In genomic region chr9:38285236-38285635, GRCh38 we compare ENCODE assay signal across 17 cellular contexts.
"Had no signal": no experiment of that assay in that cellular context is flagged by ENCODE, and none has a peak within 500 bp of the region (broad histone marks: within the 10 kb centered on the region; RNA-seq: fewer than 3 reads in every experiment).

No MANE protein-coding gene starts in this region.

- DNase-seq: activated CD4-positive, alpha-beta T cell treated with anti-CD3 and anti-CD28 coated beads for 48 hours; activated CD4-positive, alpha-beta T cell treated with anti-CD3 and anti-CD28 coated beads, Interleukin-2, amount 50 U/mL, for 4 hours; activated CD4-positive, CD25-positive, alpha-beta regulatory T cell treated with anti-CD3 and anti-CD28 coated beads, Interleukin-2, amount 50 U/mL, for 72 hours; activated CD8-positive, alpha-beta T cell treated with anti-CD3 and anti-CD28 coated beads, Interleukin-2, amount 10 ng/mL, durations not matched to agents 7 days and 5 days; activated gamma-delta T cell; activated naive CD4-positive, alpha-beta T cell treated with anti-CD3 and anti-CD28 coated beads, Interleukin-2, amount 10 ng/mL, durations not matched to agents 7 days and 5 days; activated naive CD8-positive, alpha-beta T cell treated with anti-CD3 and anti-CD28 coated beads for 36 hours; activated T-cell treated with anti-CD3 and anti-CD28 coated beads for 4 hours; activated T-cell treated with anti-CD3 and anti-CD28 coated beads, Interleukin-2, amount 50 U/mL, for 48 hours; Kasumi-1; NCI-H1930; NCI-H510A treated with DMSO at 0.1 percent for 48 hours; PC-3; SW 1271 had no signal

- H3K9me3 Mint-ChIP-seq: activated naive CD4-positive, alpha-beta T cell treated with anti-CD3 and anti-CD28 coated beads, Interleukin-2, amount 10 ng/mL, durations not matched to agents 7 days and 5 days; activated naive CD8-positive, alpha-beta T cell treated with anti-CD3 and anti-CD28 coated beads for 36 hours; activated T-helper 17 cell treated with anti-CD3 and anti-CD28 coated beads, Interleukin-2, amount 50 U/mL, for 72 hours had no signal

- H3K4me3 Mint-ChIP-seq: activated CD8-positive, alpha-beta T cell treated with anti-CD3 and anti-CD28 coated beads, Interleukin-2, amount 10 ng/mL, durations not matched to agents 7 days and 5 days; activated naive CD4-positive, alpha-beta T cell treated with anti-CD3 and anti-CD28 coated beads, Interleukin-2, amount 10 ng/mL, durations not matched to agents 7 days and 5 days; activated naive CD8-positive, alpha-beta T cell treated with anti-CD3 and anti-CD28 coated beads for 36 hours; activated T-helper 17 cell treated with anti-CD3 and anti-CD28 coated beads, Interleukin-2, amount 50 U/mL, for 72 hours had no signal

- H3K36me3 ChIP-seq: SJSA1 had no signal

- H3K36me3 Mint-ChIP-seq: activated naive CD4-positive, alpha-beta T cell treated with anti-CD3 and anti-CD28 coated beads, Interleukin-2, amount 10 ng/mL, durations not matched to agents 7 days and 5 days; activated naive CD8-positive, alpha-beta T cell treated with anti-CD3 and anti-CD28 coated beads for 36 hours had no signal

- H3K4me1 Mint-ChIP-seq: activated naive CD8-positive, alpha-beta T cell treated with anti-CD3 and anti-CD28 coated beads for 36 hours; activated T-helper 17 cell treated with anti-CD3 and anti-CD28 coated beads, Interleukin-2, amount 50 U/mL, for 72 hours had no signal

- H3K9me3 ChIP-seq: SJSA1 had no signal

- H3K27me3 ChIP-seq: SJSA1 had no signal

- H3K4me3 ChIP-seq: SJSA1 had no signal

- H3K27ac Mint-ChIP-seq: activated CD8-positive, alpha-beta T cell treated with anti-CD3 and anti-CD28 coated beads, Interleukin-2, amount 10 ng/mL, durations not matched to agents 7 days and 5 days; activated naive CD4-positive, alpha-beta T cell treated with anti-CD3 and anti-CD28 coated beads, Interleukin-2, amount 10 ng/mL, durations not matched to agents 7 days and 5 days; activated naive CD8-positive, alpha-beta T cell treated with anti-CD3 and anti-CD28 coated beads for 36 hours; activated T-helper 17 cell treated with anti-CD3 and anti-CD28 coated beads, Interleukin-2, amount 50 U/mL, for 72 hours had no signal

- H3K27me3 Mint-ChIP-seq: activated naive CD8-positive, alpha-beta T cell treated with anti-CD3 and anti-CD28 coated beads for 36 hours; activated T-helper 17 cell treated with anti-CD3 and anti-CD28 coated beads, Interleukin-2, amount 50 U/mL, for 72 hours had no signal

- H3K27ac ChIP-seq: SJSA1 had no signal

- ATAC-seq: activated CD8-positive, alpha-beta T cell treated with anti-CD3 and anti-CD28 coated beads, Interleukin-2, amount 10 ng/mL, durations not matched to agents 7 days and 5 days; activated T-helper 17 cell treated with anti-CD3 and anti-CD28 coated beads, Interleukin-2, amount 50 U/mL, for 72 hours; PC-3; SK-N-SH treated with all-trans-retinoic acid at 6 μM for 48 hours had no signal

- H3K4me1 ChIP-seq: SJSA1 had no signal
